ENCODE assay signal across 18 cellular contexts in genomic region chr12:122681814-122682213, GRCh38. TPM values are rescaled to one million over a fixed set of nuclear protein-coding genes. Genes with fewer than 3 reads are reported as not detected.
A peak's percentile ranks its signal among the peaks of the same experiment; 100 is the strongest.
DNase-seq lines count a peak whose midpoint lies in the region; TF ChIP-seq lines count a peak whose summit lies in the region.
"Had no signal": no experiment of that assay in that cellular context is flagged by ENCODE, and none has a peak within 500 bp of the region (broad histone marks: within the 10 kb centered on the region; RNA-seq: fewer than 3 reads in every experiment).

No MANE protein-coding gene starts in this region.

- no peak overlapping the region for H3K4me3 ChIP-seq in breast epithelium
- H3K4me3 ChIP-seq in effector memory CD4-positive, alpha-beta T cell (ENCODE audit: insufficient read depth, low read depth, low read length, poor library complexity, severe bottlenecking): no peak overlapping the region
- H3K4me3 ChIP-seq: SJCRH30, thyroid gland had no signal

- BruUV-seq in MCF 10A (replicated peaks; lab: Mats Ljungman, UMichigan): no TSS peak

- TF ChIP-seq POLR2A in breast epithelium (IDR thresholded peaks at IDR 0.05): no peak

- intact Hi-C loops in MCF 10A (cut with micrococcal nuclease): no loop called here
- intact Hi-C loops in breast epithelium (cut with DNase I; ENCODE audit: low total_unique reads): no loop called here

- H3K27me3 ChIP-seq in breast epithelium: no peaks in the 10 kb centered on the region
- H3K27me3 ChIP-seq in effector memory CD4-positive, alpha-beta T cell (replicated peaks; ENCODE audit: control insufficient read depth, insufficient read depth, low read length, poor library complexity, severe bottlenecking): no peaks in the 10 kb centered on the region
- H3K27me3 ChIP-seq: SJCRH30, thyroid gland had no signal

- H3K27me3 Mint-ChIP-seq in MCF 10A (ENCODE audit: insufficient read depth, unreplicated experiment): no peaks in the 10 kb centered on the region
- H3K27me3 Mint-ChIP-seq: activated naive CD8-positive, alpha-beta T cell treated with anti-CD3 and anti-CD28 coated beads, Interleukin-2, amount 50 U/mL, for 24 hours had no signal

- peaks cover 7% of the 10 kb centered on the region for H3K4me1 Mint-ChIP-seq in MCF 10A (ENCODE audit: insufficient read depth, unreplicated experiment)
- H3K4me1 Mint-ChIP-seq: activated naive CD8-positive, alpha-beta T cell treated with anti-CD3 and anti-CD28 coated beads, Interleukin-2, amount 50 U/mL, for 24 hours; naive thymus-derived CD8-positive, alpha-beta T cell had no signal

- H3K36me3 Mint-ChIP-seq in MCF 10A (ENCODE audit: insufficient read depth, unreplicated experiment): no peaks in the 10 kb centered on the region
- H3K36me3 Mint-ChIP-seq: naive thymus-derived CD8-positive, alpha-beta T cell had no signal

- H3K27ac ChIP-seq in breast epithelium: no peak overlapping the region
- no peak overlapping the region for H3K27ac ChIP-seq in effector memory CD4-positive, alpha-beta T cell (ENCODE audit: insufficient read depth, low read length, poor library complexity, severe bottlenecking)
- H3K27ac ChIP-seq: SJCRH30 had no signal

- DNase-seq in MCF 10A (ENCODE audit: unreplicated experiment) (peak; percentile 72), breast epithelium (ENCODE audit: low spot score in 2 of 2) (no peak), SKM-1 (lab: John Stamatoyannopoulos, UW; ENCODE audit: unreplicated experiment) (peak; percentile 7), globus pallidus (ENCODE audit: low spot score) (peak; percentile 18), stromal cell of bone marrow (ENCODE audit: low read depth) (peak; percentile 42), NCI-H1105 treated with DMSO at 0.1 percent for 48 hours (lab: John Stamatoyannopoulos, UW) (no peak), hepatic stellate cell (ENCODE audit: low spot score) (no peak)
- no peak for DNase-seq in effector memory CD4-positive, alpha-beta T cell
- DNase-seq: activated naive CD8-positive, alpha-beta T cell treated with anti-CD3 and anti-CD28 coated beads, Interleukin-2, amount 50 U/mL, for 24 hours; DMS 273 treated with DMSO at 0.1 percent for 48 hours; naive thymus-derived CD8-positive, alpha-beta T cell; NCI-H1417; NCI-H748 treated with DMSO at 0.1 percent for 48 hours; SJCRH30; thyroid gland had no signal

- POLR2A ChIA-PET in MCF 10A (lab: Yijun Ruan, JAX): interaction anchor here (1.1 kb wide), 1 partner anchor 76 kb away, joined by 3 read pairs; no protein-coding TSS in a partner anchor

- H3K4me3 Mint-ChIP-seq in MCF 10A (ENCODE audit: unreplicated experiment): no peak overlapping the region
- H3K4me3 Mint-ChIP-seq: activated naive CD8-positive, alpha-beta T cell treated with anti-CD3 and anti-CD28 coated beads, Interleukin-2, amount 50 U/mL, for 24 hours; dendritic cell treated with granulocyte-macrophage colony-stimulating factor and Interleukin-4, amounts not matched to agents 40 ng/mL and 50 ng/mL, for 4 days; naive thymus-derived CD8-positive, alpha-beta T cell had no signal

- TF ChIP-seq CTCF in MCF 10A (IDR thresholded peaks at IDR 0.05; ENCODE audit: unreplicated experiment) (no peak), breast epithelium (IDR thresholded peaks at IDR 0.05) (no peak)

- no peaks in the 10 kb centered on the region for H3K4me1 ChIP-seq in breast epithelium
- no peaks in the 10 kb centered on the region for H3K4me1 ChIP-seq in effector memory CD4-positive, alpha-beta T cell (ENCODE audit: control insufficient read depth, insufficient read depth, low read length, poor library complexity, severe bottlenecking)

- no peaks in the 10 kb centered on the region for H3K9me3 Mint-ChIP-seq in MCF 10A (ENCODE audit: unreplicated experiment)
- H3K9me3 Mint-ChIP-seq: activated naive CD8-positive, alpha-beta T cell treated with anti-CD3 and anti-CD28 coated beads, Interleukin-2, amount 50 U/mL, for 24 hours; dendritic cell treated with granulocyte-macrophage colony-stimulating factor and Interleukin-4, amounts not matched to agents 40 ng/mL and 50 ng/mL, for 4 days; naive thymus-derived CD8-positive, alpha-beta T cell had no signal

- no peak overlapping the region for H3K27ac Mint-ChIP-seq in MCF 10A (ENCODE audit: low read depth, unreplicated experiment)
- H3K27ac Mint-ChIP-seq: activated naive CD8-positive, alpha-beta T cell treated with anti-CD3 and anti-CD28 coated beads, Interleukin-2, amount 50 U/mL, for 24 hours; dendritic cell treated with granulocyte-macrophage colony-stimulating factor and Interleukin-4, amounts not matched to agents 40 ng/mL and 50 ng/mL, for 4 days; naive thymus-derived CD8-positive, alpha-beta T cell had no signal

- H3K9me3 ChIP-seq in breast epithelium: no peaks in the 10 kb centered on the region
- no peaks in the 10 kb centered on the region for H3K9me3 ChIP-seq in effector memory CD4-positive, alpha-beta T cell (ENCODE audit: control insufficient read depth, low read length)
- H3K9me3 ChIP-seq: SJCRH30, thyroid gland had no signal

- CTCF ChIA-PET in MCF 10A (lab: Yijun Ruan, JAX): interaction anchor here (0.5 to 1.8 kb wide), 2 partner anchors 16 to 71 kb away, joined by 3 to 5 read pairs; partner anchors contain the start of gene DENR

- H3K36me3 ChIP-seq in breast epithelium: no peaks in the 10 kb centered on the region
- no peaks in the 10 kb centered on the region for H3K36me3 ChIP-seq in effector memory CD4-positive, alpha-beta T cell (ENCODE audit: control insufficient read depth, insufficient read depth, low read length)
- H3K36me3 ChIP-seq: SJCRH30, thyroid gland had no signal

RNA-seq across cellular contexts. Expression of gene HCAR2, which starts 21.3 kb away (rescaled TPM):
- total RNA-seq in MCF 10A (2022) (0.19 TPM in 1 of 2 replicates, not detected in the other), breast epithelium (10 to 100 TPM in 1 of 3 donors, 1 to 10 TPM in 2; 5.7 to 10.8 (median 6.4) TPM)
- total RNA-seq: A172; naive thymus-derived CD8-positive, alpha-beta T cell; SJCRH30; thyroid gland had no signal

RNA-seq across cellular contexts. Expression of gene HCAR3, which starts 34.8 kb away (rescaled TPM):
- total RNA-seq in MCF 10A (2022): not detected in 2 replicates
- total RNA-seq in breast epithelium: 1 to 10 TPM in 2 of 3 donors, under 1 TPM in 1; 0.96 to 4.8 (median 2.6) TPM
- total RNA-seq: A172; frontal cortex; naive thymus-derived CD8-positive, alpha-beta T cell; SJCRH30 had no signal

RNA-seq across cellular contexts. Expression of gene HCAR1, which starts 48.8 kb away (rescaled TPM):
- total RNA-seq in MCF 10A (2022): not detected in 2 replicates
- 10 to 100 TPM in 2 of 3 donors, 1 to 10 TPM in 1; 3.2 to 34.0 (median 20.6) TPM for total RNA-seq in breast epithelium
- total RNA-seq: A172; naive thymus-derived CD8-positive, alpha-beta T cell; SJCRH30 had no signal

Comparison
In these comparisons a context has a peak if more than half of its experiments do, and no peak if none do; other contexts are left out.
1. DNase-seq: peak in MCF 10A (single experiment), SKM-1 (single experiment), globus pallidus (single experiment) and stromal cell of bone marrow (single experiment); none in breast epithelium (0 of 2), effector memory CD4-positive, alpha-beta T cell (0 of 3), NCI-H1105 treated with DMSO at 0.1 percent for 48 hours (single experiment) and hepatic stellate cell (single experiment).